ENCODE assay signal across 26 cellular contexts in the genomic region with DNA sequence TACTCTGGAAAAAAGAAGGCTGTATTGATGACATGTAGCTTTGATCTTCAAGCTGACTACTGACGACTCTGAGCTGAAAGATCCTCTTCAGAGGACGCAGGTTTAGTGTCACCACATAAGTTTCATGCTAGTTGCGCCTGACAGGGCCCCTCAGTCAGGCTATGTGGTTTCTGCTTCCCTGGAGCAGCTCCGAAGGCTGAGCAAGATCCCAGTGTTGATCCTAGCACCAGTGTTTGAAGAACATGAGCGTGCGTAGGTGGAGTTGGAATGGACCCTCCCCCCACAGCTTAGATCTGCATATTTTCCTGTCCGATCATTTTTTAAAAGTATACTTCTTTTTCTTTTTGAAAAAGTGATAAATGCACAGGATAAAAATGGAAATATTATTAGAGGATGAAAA. TPM values are rescaled to one million over a fixed set of nuclear protein-coding genes. Genes with fewer than 3 reads are reported as not detected.
DNase-seq lines count a peak whose midpoint lies in the region; TF ChIP-seq lines count a peak whose summit lies in the region.
"Had no signal": no experiment of that assay in that cellular context is flagged by ENCODE, and none has a peak within 500 bp of the region (broad histone marks: within the 10 kb centered on the region; RNA-seq: fewer than 3 reads in every experiment).

No MANE protein-coding gene starts in this region.

- intact Hi-C loops in stomach (cut with DNase I; ENCODE audit: low total_unique reads) = no loop called here

- no peaks in the 10 kb centered on the region for H3K9me2 ChIP-seq in Karpas-422 (replicated peaks; ENCODE audit: insufficient read depth, low read length)

- 72 to 88% (median 77%) methylated on average over 7 of the region's 7 CpGs for WGBS in stomach, 5 donors

- no peaks in the 10 kb centered on the region for H3K4me1 ChIP-seq in Karpas-422 (ENCODE audit: low read length)
- peaks cover 10% of the 10 kb centered on the region for H3K4me1 ChIP-seq in fibroblast of lung (ENCODE audit: control insufficient read depth, extremely low read depth, insufficient read depth, low read length)
- peaks cover 13 to 42% (median 20%) of the 10 kb centered on the region in 4 donors for H3K4me1 ChIP-seq in stomach

- no peak overlapping the region for H2AFZ ChIP-seq in Karpas-422 (ENCODE audit: low read length)
- H2AFZ ChIP-seq in fibroblast of lung (ENCODE audit: low read length) = no peak overlapping the region
- H2AFZ ChIP-seq: parathyroid adenoma had no signal

- H3K9ac ChIP-seq in Karpas-422 (ENCODE audit: low read length) (no peak overlapping the region), fibroblast of lung (ENCODE audit: insufficient read depth, low read length) (peak overlapping the region; percentile 21)
- H3K9ac ChIP-seq: parathyroid adenoma had no signal

- DNase-seq in AG08395 (ENCODE audit: low spot score) (peak; percentile 26), Karpas-422 (peak; percentile 33), fibroblast of lung (ENCODE audit: low read depth in 2 of 2) (peak; percentile 58 to 94), non-pigmented ciliary epithelial cell (ENCODE audit: low read depth) (peak; percentile 75), cerebellar cortex (ENCODE audit: low spot score) (no peak), superior temporal gyrus (ENCODE audit: extremely low spot score) (no peak), stomach (no peak)
- no peak for DNase-seq in activated CD4-positive, CD25-positive, alpha-beta regulatory T cell treated with anti-CD3 and anti-CD28 coated beads, Interleukin-2, amount 50 U/mL, for 72 hours
- DNase-seq: activated naive CD8-positive, alpha-beta T cell treated with anti-CD3 and anti-CD28 coated beads, Interleukin-2, amount 10 ng/mL, durations not matched to agents 7 days and 5 days; CD4-positive, alpha-beta memory T cell; central memory CD4-positive, alpha-beta T cell; head of caudate nucleus; Kasumi-1; naive B cell; NCI-H1105; NCI-H510A treated with DMSO at 0.1 percent for 48 hours; T-helper 9 cell had no signal

- no peak for TF ChIP-seq POLR2A in stomach (IDR thresholded peaks at IDR 0.05)

- H3K79me2 ChIP-seq in Karpas-422 (ENCODE audit: low read length) (peaks cover 96% of the 10 kb centered on the region), fibroblast of lung (ENCODE audit: control insufficient read depth, insufficient read depth, low read length) (peaks cover 41% of the 10 kb centered on the region)

- TF ChIP-seq CTCF in fibroblast of lung (conservative IDR thresholded peaks at IDR 0.05 in 1 of 2, IDR thresholded peaks at IDR 0.05 in 1 of 2; ENCODE audit: low read depth in 1 of 2, low read length in 2 of 2) (no peak), stomach (IDR thresholded peaks at IDR 0.05) (no peak)

- no peak overlapping the region for H3K27ac ChIP-seq in Karpas-422 (ENCODE audit: low read length)
- H3K27ac ChIP-seq in fibroblast of lung (ENCODE audit: insufficient read depth, low read length) = peak overlapping the region; percentile 49
- H3K27ac ChIP-seq in stomach = no peak overlapping the region
- H3K27ac ChIP-seq: esophagus muscularis mucosa, parathyroid adenoma had no signal

- no peak for TF ChIP-seq EP300 in stomach (IDR thresholded peaks at IDR 0.05)

- H3K36me3 ChIP-seq in Karpas-422 (ENCODE audit: insufficient read depth, low read length) = 0 out of 2 replicates have a peak, but pooled peaks cover 9% of the 10 kb centered on the region
- no peaks in the 10 kb centered on the region for H3K36me3 ChIP-seq in fibroblast of lung (ENCODE audit: control insufficient read depth, insufficient read depth, low read length)
- H3K36me3 ChIP-seq in stomach = peaks cover 0 to 15% (median 5%) of the 10 kb centered on the region in 4 donors

- H3K4me2 ChIP-seq in Karpas-422 (ENCODE audit: low read depth, low read length, poor library complexity, severe bottlenecking) (no peak overlapping the region), fibroblast of lung (ENCODE audit: extremely low read depth, insufficient read depth, low read length) (peak overlapping the region; percentile 66)

- no peaks in the 10 kb centered on the region for H3K9me3 ChIP-seq in Karpas-422 (ENCODE audit: low read length)
- no peaks in the 10 kb centered on the region for H3K9me3 ChIP-seq in fibroblast of lung (ENCODE audit: control insufficient read depth, insufficient read depth, low read depth, low read length)
- peaks cover 5 to 26% (median 15%) of the 10 kb centered on the region in 4 donors for H3K9me3 ChIP-seq in stomach

- H3K27me3 ChIP-seq in Karpas-422 (ENCODE audit: low read length) (no peaks in the 10 kb centered on the region), fibroblast of lung (ENCODE audit: control insufficient read depth, insufficient read depth, low read length) (no peaks in the 10 kb centered on the region), stomach (no peaks in the 10 kb centered on the region)
- H3K27me3 ChIP-seq: esophagus muscularis mucosa had no signal

- H4K20me1 ChIP-seq in Karpas-422 (ENCODE audit: insufficient read depth, low read depth, low read length) (no peaks in the 10 kb centered on the region), fibroblast of lung (ENCODE audit: control insufficient read depth, extremely low read depth, insufficient read depth, low read length) (no peaks in the 10 kb centered on the region)

- H3K4me3 ChIP-seq in Karpas-422 (ENCODE audit: low read length) (no peak overlapping the region), fibroblast of lung (replicated peaks in 1 of 4; ENCODE audit: control extremely low read depth in 1 of 4, insufficient read depth in 1 of 4, low read depth in 3 of 4, low read length in 4 of 4) (no peak overlapping the region), stomach (no peak overlapping the region)
- H3K4me3 ChIP-seq: esophagus muscularis mucosa had no signal

RNA-seq across cellular contexts. Expression of gene BANP, which starts 17.3 kb away (rescaled TPM):
- total RNA-seq in Karpas-422 (2014; rRNA removed; shearing (Covaris generic); ENCODE audit: low replicate concordance) = 30.1 and 36.5 TPM in 2 replicates
- total RNA-seq in fibroblast of lung = 28.0 and 31.0 TPM in 2 replicates
- 9.3 and 12.2 TPM in 2 replicates for polyA plus RNA-seq in fibroblast of lung
- 6.0 and 8.8 TPM in 2 replicates for polyA plus RNA-seq in fibroblast of lung (2012)
- 20.4 and 30.4 TPM in 2 replicates for polyA minus RNA-seq in fibroblast of lung (ENCODE audit: low replicate concordance)
- 100 to 1,000 TPM in 1 of 5 donors, 10 to 100 TPM in 4; 17.4 to 144 (median 71.2) TPM for total RNA-seq in stomach
- polyA plus RNA-seq in stomach = 10 to 100 TPM in 1 of 3 donors, 1 to 10 TPM in 2; 6.0 to 10.3 (median 7.5) TPM

RNA-seq across cellular contexts. Expression of gene CA5A, which starts 32.2 kb away (rescaled TPM):
- not detected in 2 replicates for total RNA-seq in Karpas-422 (2014; rRNA removed; shearing (Covaris generic); ENCODE audit: low replicate concordance)
- total RNA-seq in fibroblast of lung (not detected in 2 replicates), stomach (not detected)
- polyA plus RNA-seq in fibroblast of lung (not detected in 2 replicates), stomach (not detected)
- not detected in 2 replicates for polyA plus RNA-seq in fibroblast of lung (2012)
- polyA minus RNA-seq in fibroblast of lung (ENCODE audit: low replicate concordance) = not detected in 2 replicates
- total RNA-seq: A673; activated CD8-positive, alpha-beta memory T cell treated with anti-CD3 and anti-CD28 coated beads for 36 hours; activated naive CD8-positive, alpha-beta T cell treated with anti-CD3 and anti-CD28 coated beads, Interleukin-2, amount 10 ng/mL, durations not matched to agents 7 days and 5 days; CD4-positive, alpha-beta memory T cell; esophagus muscularis mucosa; HT-29; lung microvascular endothelial cell; RPMI7951; skeletal muscle tissue; urinary bladder had no signal
- polyA plus RNA-seq: CD4-positive, alpha-beta memory T cell; urinary bladder had no signal

Comparison
In these comparisons a context has a peak if more than half of its experiments do, and no peak if none do; other contexts are left out.
1. DNase-seq: peak in AG08395 (single experiment), Karpas-422 (single experiment), fibroblast of lung (2 of 2) and non-pigmented ciliary epithelial cell (single experiment); none in activated CD4-positive, CD25-positive, alpha-beta regulatory T cell treated with anti-CD3 and anti-CD28 coated beads, Interleukin-2, amount 50 U/mL, for 72 hours (single experiment), cerebellar cortex (single experiment), superior temporal gyrus (single experiment) and stomach (single experiment).